ENCODE assay signal across 8 cellular contexts in the genomic region with DNA sequence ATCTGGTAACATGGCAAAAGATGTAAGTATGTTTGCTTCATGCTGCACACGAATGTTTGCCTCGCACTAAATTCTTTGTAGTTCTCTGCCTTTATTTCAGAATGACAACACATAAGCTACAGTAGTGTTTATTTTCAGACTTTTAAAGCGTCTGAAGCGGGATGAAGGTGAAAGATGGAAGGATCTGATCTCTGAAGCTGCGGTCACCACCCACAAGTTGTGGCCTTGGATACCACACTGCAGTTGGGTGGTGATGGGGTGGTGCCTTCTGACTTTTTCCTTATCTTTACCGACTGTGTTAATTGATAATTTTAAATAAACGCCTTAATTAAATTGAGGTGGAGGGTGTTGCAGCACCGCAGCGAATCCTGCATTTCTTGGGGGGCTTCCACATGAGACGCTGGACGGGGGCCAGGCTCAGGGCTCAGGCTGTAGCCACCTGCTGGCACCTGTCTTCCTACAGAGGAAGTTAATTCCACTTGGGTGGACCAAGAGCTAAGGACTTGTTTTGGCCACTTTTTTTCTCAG. TPM values are rescaled to one million over a fixed set of nuclear protein-coding genes. Genes with fewer than 3 reads are reported as not detected.
DNase-seq lines count a peak whose midpoint lies in the region; ATAC-seq, FAIRE-seq and TF ChIP-seq lines count a peak whose summit lies in the region.

No MANE protein-coding gene starts in this region.

- TF ChIP-seq CTCF in RWPE2 (IDR thresholded peaks at IDR 0.05; ENCODE audit: poor library complexity, severe bottlenecking) (no peak), epithelial cell of esophagus (IDR thresholded peaks at IDR 0.05; ENCODE audit: insufficient read depth, low read depth, low read length, missing control alignments) (no peak), gastroesophageal sphincter (IDR thresholded peaks at IDR 0.05) (no peak)

- TF ChIP-seq POLR2A in GM12891 (IDR thresholded peaks at IDR 0.05; ENCODE audit: low read depth, low read length) (no peak), gastroesophageal sphincter (IDR thresholded peaks at IDR 0.05) (no peak)

- ATAC-seq in RWPE2 (ENCODE audit: low read depth) (no peak), gastroesophageal sphincter (no peak), HG03095 (IDR thresholded peaks at IDR 0.05; ENCODE audit: unreplicated experiment) (no peak)

- H3K36me3 ChIP-seq in RWPE2 (ENCODE audit: low read depth) (peaks cover 48% of the 10 kb centered on the region), gastroesophageal sphincter (peaks cover 0 to 24% of the 10 kb centered on the region in 2 donors), neuronal stem cell (replicated peaks in 1 of 2; ENCODE audit: control insufficient read depth in 2 of 2, insufficient read depth in 2 of 2, low read length in 2 of 2) (peaks cover 32 to 49% of the 10 kb centered on the region in 2 donors)

- no peak overlapping the region for H2BK120ac ChIP-seq in neuronal stem cell (ENCODE audit: low read depth, low read length)

- no peak overlapping the region for H2BK5ac ChIP-seq in neuronal stem cell (ENCODE audit: low read length)

- H2BK12ac ChIP-seq in neuronal stem cell (ENCODE audit: low read length): no peak overlapping the region

- H3K27ac ChIP-seq in RWPE2 (ENCODE audit: poor library complexity, severe bottlenecking): peak overlapping the region; percentile 73
- H3K27ac ChIP-seq in gastroesophageal sphincter: no peak overlapping the region
- H3K27ac ChIP-seq in neuronal stem cell (replicated peaks; ENCODE audit: low read length): no peak overlapping the region

- H3K4me1 ChIP-seq in RWPE2 (ENCODE audit: insufficient read depth, poor library complexity, severe bottlenecking) (peaks cover 9% of the 10 kb centered on the region), gastroesophageal sphincter (peaks cover 0 to 22% (median 5%) of the 10 kb centered on the region in 3 donors), neuronal stem cell (ENCODE audit: control insufficient read depth in 2 of 2, insufficient read depth in 1 of 2, low read depth in 1 of 2, low read length in 2 of 2) (peaks cover 9 to 14% of the 10 kb centered on the region in 2 donors)

- H3K23ac ChIP-seq in neuronal stem cell (ENCODE audit: low read depth, low read length, poor library complexity): no peak overlapping the region

- intact Hi-C loops in posterior vena cava (cut with DNase I): no loop called here

- no peak overlapping the region for H3K9ac ChIP-seq in neuronal stem cell (ENCODE audit: low read depth, low read length, poor library complexity)

- no peak overlapping the region for H3K18ac ChIP-seq in neuronal stem cell (ENCODE audit: low read length)

- DNase-seq in GM12891 (ENCODE audit: insufficient read length, low spot score) (no peak), RWPE2 (ENCODE audit: low spot score) (no peak), epithelial cell of esophagus (ENCODE audit: low read depth) (no peak), posterior vena cava (ENCODE audit: low spot score) (peak; percentile 46), Ammon's horn (ENCODE audit: low spot score) (no peak), neuronal stem cell (ENCODE audit: low spot score) (no peak)

- 70 to 82% methylated on average over 11 of the region's 11 CpGs for WGBS in gastroesophageal sphincter (ENCODE audit: low coverage in 1 of 2), 2 donors
- no CpG with 5 or more reads among the region's 11 CpGs for WGBS in neuronal stem cell (ENCODE audit: extremely low coverage in 2 of 2, insufficient read length in 2 of 2, insufficient replicate concordance in 1 of 2), 2 donors

- H4K8ac ChIP-seq in neuronal stem cell (ENCODE audit: low read depth, low read length): no peak overlapping the region

- H3K4me2 ChIP-seq in neuronal stem cell (ENCODE audit: insufficient read depth, low read length, poor library complexity, severe bottlenecking): no peak overlapping the region

- H2AFZ ChIP-seq in neuronal stem cell (ENCODE audit: low read length): no peak overlapping the region

- H3K9me3 ChIP-seq in RWPE2 (ENCODE audit: severe bottlenecking): no peaks in the 10 kb centered on the region
- no peaks in the 10 kb centered on the region for H3K9me3 ChIP-seq in gastroesophageal sphincter
- H3K9me3 ChIP-seq in neuronal stem cell (replicated peaks in 1 of 2; ENCODE audit: control insufficient read depth in 2 of 2, insufficient read depth in 1 of 2, low read depth in 1 of 2, low read length in 2 of 2): peaks cover 0 to 5% of the 10 kb centered on the region in 2 donors

- H3K27me3 ChIP-seq in RWPE2 (ENCODE audit: insufficient read depth, poor library complexity, severe bottlenecking): no peaks in the 10 kb centered on the region
- no peaks in the 10 kb centered on the region for H3K27me3 ChIP-seq in gastroesophageal sphincter
- H3K27me3 ChIP-seq in neuronal stem cell (ENCODE audit: control insufficient read depth in 3 of 3, insufficient read depth in 3 of 3, low read depth in 1 of 3, low read length in 3 of 3): no peaks in the 10 kb centered on the region

- H2AK5ac ChIP-seq in neuronal stem cell (ENCODE audit: low read depth, low read length): no peak overlapping the region

- no peak overlapping the region for H3K4ac ChIP-seq in neuronal stem cell (ENCODE audit: low read length)

- no peak overlapping the region for H4K91ac ChIP-seq in neuronal stem cell (ENCODE audit: low read depth, low read length, poor library complexity)

- H3K4me3 ChIP-seq in RWPE2 (ENCODE audit: severe bottlenecking) (peak overlapping the region; percentile 95), epithelial cell of esophagus (ENCODE audit: low read length) (peak overlapping the region; percentile 59), gastroesophageal sphincter (peak overlapping the region in 1 of 2 donors; percentile 67), neuronal stem cell (ENCODE audit: low read length in 2 of 2) (peak overlapping the region in 1 of 2 donors; percentile 51)

- H3K79me1 ChIP-seq in neuronal stem cell (ENCODE audit: low read depth, low read length): peaks cover 20% of the 10 kb centered on the region

- no peak overlapping the region for H2BK15ac ChIP-seq in neuronal stem cell (ENCODE audit: low read length)

- FAIRE-seq in GM12891 (lab: Jason Lieb, UNC): peak; percentile 52

- no peak overlapping the region for H3K14ac ChIP-seq in neuronal stem cell (ENCODE audit: low read length)

- no peak for TF ChIP-seq EP300 in gastroesophageal sphincter (IDR thresholded peaks at IDR 0.05)

TF ChIP-seq in GM12891, 5 proteins besides CTCF, POLR2A, EP300 and RAD21:
- TF ChIP-seq SPI1 (IDR thresholded peaks at IDR 0.05; ENCODE audit: low read depth, low read length) (no peak), POLR2AphosphoS5 (IDR thresholded peaks at IDR 0.05; ENCODE audit: low read depth, low read length) (no peak), POU2F2 (IDR thresholded peaks at IDR 0.05; ENCODE audit: low read depth, low read length) (no peak), PAX5 (IDR thresholded peaks at IDR 0.05; ENCODE audit: insufficient read depth, low read length, severe bottlenecking) (no peak), TAF1 (IDR thresholded peaks at IDR 0.05; ENCODE audit: low read depth, low read length) (no peak)

RNA-seq across cellular contexts. Expression of a gene that starts 1.3 kb away (rescaled TPM):
- polyA plus RNA-seq in GM12891 (2012; ENCODE audit: low read depth, missing spikeins): 85.5 TPM
- 10 to 100 TPM; 36.6 to 40.3 TPM for total RNA-seq in posterior vena cava
- total RNA-seq in gastroesophageal sphincter: 10 to 100 TPM; 21.9 to 49.0 (median 29.2) TPM
- polyA plus RNA-seq in neuronal stem cell (2013, experiment 1 of 2): 74.2 TPM
- 75.8 TPM for polyA plus RNA-seq in neuronal stem cell (2013, experiment 2 of 2)
